Comparison of ENCODE assay signal across 8 cellular contexts in genomic region chr2:224943601-224944041, GRCh38.
DNase-seq lines count a peak whose midpoint lies in the region; ATAC-seq and TF ChIP-seq lines count a peak whose summit lies in the region.
"Not testable (repeated sequence)": the region's sequence is repeated elsewhere in the genome, so short reads cannot be mapped to it uniquely, and the experiment has no call there.

No MANE protein-coding gene starts in this region.

- H3K9me3 Mint-ChIP-seq in activated T-cell treated with anti-CD3 and anti-CD28 coated beads, Interleukin-2, amount 50 U/mL, for 4 hours; activated naive CD4-positive, alpha-beta T cell treated with anti-CD3 and anti-CD28 coated beads, Interleukin-2, amount 50 U/mL, for 24 hours: not testable (repeated sequence)

- peak overlapping the region; percentile 78 for H3K4me2 ChIP-seq in OCI-LY7 (ENCODE audit: low read length)

- not testable (repeated sequence) for TF ChIP-seq CTCF in GM06990 (IDR thresholded peaks at IDR 0.05; ENCODE audit: insufficient read depth, low read length, poor library complexity, severe bottlenecking); OCI-LY7 (conservative IDR thresholded peaks at IDR 0.05; ENCODE audit: low read length); esophagus squamous epithelium (IDR thresholded peaks at IDR 0.05); tibial artery (IDR thresholded peaks at IDR 0.05)

- H3K4me1 ChIP-seq in OCI-LY7 (ENCODE audit: insufficient read depth, low read length, poor library complexity, severe bottlenecking) (peaks cover 66% of the 10 kb centered on the region), esophagus squamous epithelium (peaks cover 0 to 14% (median 0%) of the 10 kb centered on the region in 3 donors), tibial artery (peaks cover 0 to 87% (median 28%) of the 10 kb centered on the region in 4 donors)

- POLR2A ChIA-PET in OCI-LY7 (lab: Charles Lee): interaction anchor here (0.6 to 3.3 kb wide), 14 partner anchors 9 to 1878 kb away, joined by 3 to 15 read pairs (median 6); partner anchors contain the start of gene DOCK10

- H3K36me3 ChIP-seq in GM06990 (ENCODE audit: control insufficient read depth, insufficient read depth, low read length); OCI-LY7 (ENCODE audit: insufficient read depth, low read length); esophagus squamous epithelium; tibial artery: not testable (repeated sequence)

- H3K36me3 Mint-ChIP-seq in activated T-cell treated with anti-CD3 and anti-CD28 coated beads, Interleukin-2, amount 50 U/mL, for 4 hours (ENCODE audit: insufficient read depth): peaks cover 42% of the 10 kb centered on the region
- peaks cover 34% of the 10 kb centered on the region for H3K36me3 Mint-ChIP-seq in activated naive CD4-positive, alpha-beta T cell treated with anti-CD3 and anti-CD28 coated beads, Interleukin-2, amount 50 U/mL, for 24 hours

- ATAC-seq in activated T-cell treated with anti-CD3 and anti-CD28 coated beads, Interleukin-2, amount 50 U/mL, for 4 hours: peak; percentile 30 to 38

- H3K9me2 ChIP-seq in OCI-LY7 (ENCODE audit: insufficient read depth, low read length): not testable (repeated sequence)

- not testable (repeated sequence) for H3K27me3 ChIP-seq in GM06990 (replicated peaks; ENCODE audit: control insufficient read depth, insufficient read depth, low read length); esophagus squamous epithelium; tibial artery

- not testable (repeated sequence) for H3K27me3 Mint-ChIP-seq in activated T-cell treated with anti-CD3 and anti-CD28 coated beads, Interleukin-2, amount 50 U/mL, for 4 hours (ENCODE audit: low read depth); activated naive CD4-positive, alpha-beta T cell treated with anti-CD3 and anti-CD28 coated beads, Interleukin-2, amount 50 U/mL, for 24 hours

- not testable (repeated sequence) for BruUV-seq in OCI-LY7 (replicated peaks; lab: Mats Ljungman, UMichigan)

- H3K27ac ChIP-seq in OCI-LY7 (ENCODE audit: low read depth, low read length, poor library complexity, severe bottlenecking): not testable (repeated sequence)
- H3K27ac ChIP-seq in esophagus squamous epithelium: peak overlapping the region; percentile 3 to 32 (median 10)
- peak overlapping the region; percentile 79 to 80 for H3K27ac ChIP-seq in tibial artery

- WGBS in esophagus squamous epithelium, 2 donors: 83 to 87% methylated on average over 1 to 8 of the region's 8 CpGs

- H2AFZ ChIP-seq in OCI-LY7 (ENCODE audit: low read length): not testable (repeated sequence)

- intact Hi-C loops in OCI-LY7 (cut with micrococcal nuclease; ENCODE audit: unreplicated experiment): loop anchor here (1.0 to 10.0 kb wide), 3 partner anchors 332 to 1961 kb away; no protein-coding TSS in a partner anchor
- intact Hi-C loops in esophagus squamous epithelium (cut with DNase I); tibial artery (cut with DNase I; ENCODE audit: low total_unique reads): not testable (repeated sequence)

- H3K4me3 ChIP-seq in GM06990 (replicated peaks; ENCODE audit: low read depth, low read length): peak overlapping the region; percentile 77
- peak overlapping the region; percentile 83 for H3K4me3 ChIP-seq in OCI-LY7 (ENCODE audit: low read depth, low read length, poor library complexity, severe bottlenecking)
- H3K4me3 ChIP-seq in esophagus squamous epithelium: peak overlapping the region in 2 of 4 donors; percentile 30 to 42
- not testable (repeated sequence) for H3K4me3 ChIP-seq in tibial artery

- peak overlapping the region; percentile 95 for H3K4me3 Mint-ChIP-seq in activated T-cell treated with anti-CD3 and anti-CD28 coated beads, Interleukin-2, amount 50 U/mL, for 4 hours
- H3K4me3 Mint-ChIP-seq in activated naive CD4-positive, alpha-beta T cell treated with anti-CD3 and anti-CD28 coated beads, Interleukin-2, amount 50 U/mL, for 24 hours: peak overlapping the region; percentile 96

- not testable (repeated sequence) for TF ChIP-seq POLR2A in esophagus squamous epithelium (IDR thresholded peaks at IDR 0.05)

- H3K79me2 ChIP-seq in OCI-LY7 (ENCODE audit: insufficient read depth, low read depth, low read length): peaks cover 66% of the 10 kb centered on the region

- not testable (repeated sequence) for DNase-seq in GM06990 (ENCODE audit: extremely low read depth, insufficient read length); OCI-LY7 (ENCODE audit: low spot score); activated T-cell treated with anti-CD3 and anti-CD28 coated beads, Interleukin-2, amount 50 U/mL, for 4 hours; esophagus squamous epithelium (lab: John Stamatoyannopoulos, UW); tibial artery
- DNase-seq in activated CD4-positive, alpha-beta T cell treated with anti-CD3 and anti-CD28 coated beads, Interleukin-2, amount 50 U/mL, for 1 hour: peak; percentile 34
- DNase-seq in stimulated activated CD4-positive, alpha-beta T cell treated with anti-CD3 and anti-CD28 coated beads, Interleukin-1b, Interleukin-23, amount 100 ng/mL, for 48 hours: peak; percentile 79

- CTCF ChIA-PET in OCI-LY7 (lab: Charles Lee; ENCODE audit: unreplicated experiment): interaction anchor here (1.3 kb wide), 1 partner anchor 10 kb away, joined by 4 read pairs; no protein-coding TSS in a partner anchor

- peak overlapping the region; percentile 98 for H3K27ac Mint-ChIP-seq in activated naive CD4-positive, alpha-beta T cell treated with anti-CD3 and anti-CD28 coated beads, Interleukin-2, amount 50 U/mL, for 24 hours

- H3K9me3 ChIP-seq in OCI-LY7 (ENCODE audit: low read length); esophagus squamous epithelium; tibial artery: not testable (repeated sequence)

- not testable (repeated sequence) for H4K20me1 ChIP-seq in OCI-LY7 (ENCODE audit: insufficient read depth, low read length)

- H3K4me1 Mint-ChIP-seq in activated T-cell treated with anti-CD3 and anti-CD28 coated beads, Interleukin-2, amount 50 U/mL, for 4 hours (ENCODE audit: low read depth): peaks cover 71% of the 10 kb centered on the region
- H3K4me1 Mint-ChIP-seq in activated naive CD4-positive, alpha-beta T cell treated with anti-CD3 and anti-CD28 coated beads, Interleukin-2, amount 50 U/mL, for 24 hours: peaks cover 62% of the 10 kb centered on the region
